In the genomic region with DNA sequence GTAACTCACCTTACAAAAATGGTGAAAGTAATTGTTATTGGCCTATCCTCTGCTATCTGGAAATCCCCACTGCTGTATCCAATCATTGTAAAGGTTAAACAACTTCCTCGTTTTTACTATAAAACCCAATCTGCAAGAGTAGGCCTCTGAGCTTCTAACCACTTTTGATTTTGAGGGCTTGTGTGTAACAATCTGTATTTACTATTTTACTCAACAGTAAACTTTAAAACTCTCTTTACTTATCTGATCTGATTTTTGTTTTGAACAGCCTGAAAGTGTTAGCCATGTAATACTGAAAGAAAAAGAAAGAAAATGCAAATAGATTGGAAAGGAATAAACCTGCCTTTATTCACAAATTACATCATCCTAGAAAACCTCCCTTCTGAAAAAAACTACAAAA, we compare ENCODE assay signal across 9 cellular contexts.
DNase-seq lines count a peak whose midpoint lies in the region; ATAC-seq lines count a peak whose summit lies in the region.
"Had no signal": no experiment of that assay in that cellular context is flagged by ENCODE, and none has a peak within 500 bp of the region (broad histone marks: within the 10 kb centered on the region; RNA-seq: fewer than 3 reads in every experiment).

No MANE protein-coding gene starts in this region.

- ATAC-seq in HG02884 (IDR thresholded peaks at IDR 0.05; ENCODE audit: unreplicated experiment) (peak; percentile 93), sciatic nerve (no peak)

- no peaks in the 10 kb centered on the region for H3K27me3 Mint-ChIP-seq in activated naive CD4-positive, alpha-beta T cell treated with anti-CD3 and anti-CD28 coated beads, Interleukin-2, amount 50 U/mL, for 24 hours
- H3K27me3 Mint-ChIP-seq in stimulated activated naive CD8-positive, alpha-beta T cell treated with anti-CD3 and anti-CD28 coated beads, Interleukin-15, Interleukin-2, amounts not matched to agents 100 ng/mL and 50 ng/mL, for 24 hours, result no peaks in the 10 kb centered on the region

- peaks cover 5% of the 10 kb centered on the region for H3K9me3 Mint-ChIP-seq in activated naive CD4-positive, alpha-beta T cell treated with anti-CD3 and anti-CD28 coated beads, Interleukin-2, amount 50 U/mL, for 24 hours
- peaks cover 4% of the 10 kb centered on the region for H3K9me3 Mint-ChIP-seq in stimulated activated naive CD8-positive, alpha-beta T cell treated with anti-CD3 and anti-CD28 coated beads, Interleukin-15, Interleukin-2, amounts not matched to agents 100 ng/mL and 50 ng/mL, for 24 hours

- DNase-seq in activated naive CD4-positive, alpha-beta T cell (lab: John Stamatoyannopoulos, UW), result no peak
- DNase-seq in SK-N-MC (ENCODE audit: low read depth, low spot score) (no peak), NCI-H526 treated with DMSO at 0.1 percent for 48 hours (lab: John Stamatoyannopoulos, UW) (no peak), sciatic nerve (ENCODE audit: low spot score) (no peak), SK-N-DZ (ENCODE audit: low spot score) (no peak)

- peaks cover 55% of the 10 kb centered on the region for H3K4me1 Mint-ChIP-seq in activated naive CD4-positive, alpha-beta T cell treated with anti-CD3 and anti-CD28 coated beads, Interleukin-2, amount 50 U/mL, for 24 hours
- peaks cover 30% of the 10 kb centered on the region for H3K4me1 Mint-ChIP-seq in stimulated activated naive CD8-positive, alpha-beta T cell treated with anti-CD3 and anti-CD28 coated beads, Interleukin-15, Interleukin-2, amounts not matched to agents 100 ng/mL and 50 ng/mL, for 24 hours (ENCODE audit: low read depth)

- peak overlapping the region; percentile 45 for H3K27ac ChIP-seq in SK-N-MC
- H3K27ac ChIP-seq: HL-60 had no signal

- H3K36me3 ChIP-seq in SK-N-MC (ENCODE audit: insufficient read depth, low read length), result peaks cover 14% of the 10 kb centered on the region

- intact Hi-C loops in sciatic nerve (cut with DNase I), result no loop called here

- peaks cover 6% of the 10 kb centered on the region; the same call in 1 of the 2 replicates for H3K9me3 ChIP-seq in SK-N-MC (ENCODE audit: low read depth, low read length)

- no peak overlapping the region for H3K4me3 ChIP-seq in SK-N-MC

- peak overlapping the region; percentile 88 for H3K27ac Mint-ChIP-seq in activated naive CD4-positive, alpha-beta T cell treated with anti-CD3 and anti-CD28 coated beads, Interleukin-2, amount 50 U/mL, for 24 hours
- H3K27ac Mint-ChIP-seq in stimulated activated naive CD8-positive, alpha-beta T cell treated with anti-CD3 and anti-CD28 coated beads, Interleukin-15, Interleukin-2, amounts not matched to agents 100 ng/mL and 50 ng/mL, for 24 hours, result peak overlapping the region; percentile 93

- peak overlapping the region; percentile 68 for H3K4me3 Mint-ChIP-seq in activated naive CD4-positive, alpha-beta T cell treated with anti-CD3 and anti-CD28 coated beads, Interleukin-2, amount 50 U/mL, for 24 hours
- H3K4me3 Mint-ChIP-seq in stimulated activated naive CD8-positive, alpha-beta T cell treated with anti-CD3 and anti-CD28 coated beads, Interleukin-15, Interleukin-2, amounts not matched to agents 100 ng/mL and 50 ng/mL, for 24 hours, result peak overlapping the region; percentile 75

- peaks cover 8% of the 10 kb centered on the region for H3K36me3 Mint-ChIP-seq in activated naive CD4-positive, alpha-beta T cell treated with anti-CD3 and anti-CD28 coated beads, Interleukin-2, amount 50 U/mL, for 24 hours
- H3K36me3 Mint-ChIP-seq in stimulated activated naive CD8-positive, alpha-beta T cell treated with anti-CD3 and anti-CD28 coated beads, Interleukin-15, Interleukin-2, amounts not matched to agents 100 ng/mL and 50 ng/mL, for 24 hours (ENCODE audit: low read depth), result peaks cover 19% of the 10 kb centered on the region

- no peak overlapping the region for H3K9ac ChIP-seq in SK-N-MC (ENCODE audit: insufficient read length)
